In genomic region chr16:67183627-67184452, GRCh38 we compare ENCODE assay signal across 1 cellular context.
TF ChIP-seq lines count a peak whose summit lies in the region.

Gene MATCAP1 (minus strand): TSS chr16:67183963. CDS start chr16:67180610, 3,353 bp downstream.

TF ChIP-seq in GM12878, 131 proteins besides CTCF, POLR2A, EP300 and RAD21 (continued from another document):
- TF ChIP-seq E2F8 (IDR thresholded peaks at IDR 0.05; ENCODE audit: low read depth, partially characterized antibody) (no peak), BHLHE40 (IDR thresholded peaks at IDR 0.05; ENCODE audit: borderline replicate concordance in 1 of 2, low read depth in 2 of 2, low read length in 1 of 2) (peak in 1 of 2 experiments; percentile 48; a peak in 2 of 4 replicates), BACH1 (IDR thresholded peaks at IDR 0.05; ENCODE audit: borderline replicate concordance) (peak; percentile 19; the same call in 1 of the 2 replicates), E2F4 (IDR thresholded peaks at IDR 0.05; ENCODE audit: low read depth, low read length) (0 out of 2 replicates have a peak, but pooled peaks have one; percentile 42), ESRRA (IDR thresholded peaks at IDR 0.05; ENCODE audit: low read length) (peak; percentile 21; the same call in 1 of the 2 replicates), ELK1 (IDR thresholded peaks at IDR 0.05; ENCODE audit: low read depth, low read length) (no peak), SIX5 (IDR thresholded peaks at IDR 0.05; ENCODE audit: low read depth, low read length, severe bottlenecking) (no peak), IKZF2 (IDR thresholded peaks at IDR 0.05) (no peak), FOS (IDR thresholded peaks at IDR 0.05; ENCODE audit: borderline replicate concordance, extremely low read depth, insufficient read length) (peak; percentile 73), ZBED1 (IDR thresholded peaks at IDR 0.05; ENCODE audit: borderline replicate concordance) (no peak), BCL3 (IDR thresholded peaks at IDR 0.05; ENCODE audit: borderline replicate concordance, insufficient read depth, low read depth, low read length, poor library complexity, severe bottlenecking) (no peak), NFYA (IDR thresholded peaks at IDR 0.05; ENCODE audit: borderline replicate concordance, low read depth, low read length) (peak; percentile 29; the same call in 1 of the 2 replicates), ATF7 (IDR thresholded peaks at IDR 0.05; ENCODE audit: low read depth) (peak; percentile 56; the same call in 1 of the 2 replicates), PKNOX1 (IDR thresholded peaks at IDR 0.05) (peak; percentile 99), TCF7 (IDR thresholded peaks at IDR 0.05; ENCODE audit: borderline replicate concordance) (no peak), ZNF207 (IDR thresholded peaks at IDR 0.05; ENCODE audit: borderline replicate concordance) (0 out of 2 replicates have a peak, but pooled peaks have one; percentile 62), RBBP5 (conservative IDR thresholded peaks at IDR 0.05) (no peak), ZNF592 (IDR thresholded peaks at IDR 0.05) (no peak), SRF (IDR thresholded peaks at IDR 0.05; ENCODE audit: low read depth in 2 of 2, low read length in 2 of 2) (no peak), STAT1 (conservative IDR thresholded peaks at IDR 0.05) (0 out of 2 replicates have a peak, but pooled peaks have one; percentile 52), SP1 (IDR thresholded peaks at IDR 0.05; ENCODE audit: low read depth, low read length) (peak; percentile 98), ATF3 (IDR thresholded peaks at IDR 0.05; ENCODE audit: borderline replicate concordance, extremely low read depth, low read depth, low read length) (no peak), EGR1 (IDR thresholded peaks at IDR 0.05; ENCODE audit: borderline replicate concordance in 1 of 2, low read depth in 2 of 2, low read length in 2 of 2) (peak; percentile 75 to 84), CREB1 (IDR thresholded peaks at IDR 0.05; ENCODE audit: low read depth) (peak; percentile 96), NBN (IDR thresholded peaks at IDR 0.05) (0 out of 2 replicates have a peak, but pooled peaks have one; percentile 60), NFIC (IDR thresholded peaks at IDR 0.05; ENCODE audit: low read depth, low read length) (no peak), RELA (IDR thresholded peaks at IDR 0.05; ENCODE audit: borderline replicate concordance, partially characterized antibody) (peak; percentile 5), TAF1 (IDR thresholded peaks at IDR 0.05; ENCODE audit: borderline replicate concordance, low read depth, low read length) (no peak), ZSCAN29 (IDR thresholded peaks at IDR 0.05) (no peak), PAX5 (IDR thresholded peaks at IDR 0.05; ENCODE audit: borderline replicate concordance, low read depth, low read length) (peak; percentile 38; the same call in 1 of the 2 replicates), DPF2 (IDR thresholded peaks at IDR 0.05) (peak; percentile 91), IRF3 (IDR thresholded peaks at IDR 0.05) (peak; percentile 81), FOXM1 (IDR thresholded peaks at IDR 0.05; ENCODE audit: low read depth, low read length) (no peak), RFX5 (IDR thresholded peaks at IDR 0.05; ENCODE audit: low read depth, low read length) (peak; percentile 5; the same call in 1 of the 2 replicates), ZNF687 (IDR thresholded peaks at IDR 0.05) (no peak)
